ENCODE assay signal across 28 cellular contexts in genomic region chr15:47932829-47933696, GRCh38.
"Had no signal": no experiment of that assay in that cellular context is flagged by ENCODE, and none has a peak within 500 bp of the region (broad histone marks: within the 10 kb centered on the region; RNA-seq: fewer than 3 reads in every experiment).

No MANE protein-coding gene starts in this region.

- ATAC-seq: activated naive CD4-positive, alpha-beta T cell treated with anti-CD3 and anti-CD28 coated beads, Interleukin-2, amount 50 U/mL, for 72 hours; activated naive CD8-positive, alpha-beta T cell treated with anti-CD3 and anti-CD28 coated beads, Interleukin-2, amount 50 U/mL, for 24 hours; activated T-cell treated with anti-CD3 and anti-CD28 coated beads, Interleukin-2, amount 50 U/mL, for 4 hours; Panc1; Right ventricle myocardium inferior had no signal

- H3K4me3 Mint-ChIP-seq: activated CD4-positive, alpha-beta memory T cell treated with anti-CD3 and anti-CD28 coated beads for 36 hours; activated CD4-positive, alpha-beta T cell treated with anti-CD3 and anti-CD28 coated beads, Interleukin-2, amount 10 ng/mL, durations not matched to agents 7 days and 5 days; activated naive CD8-positive, alpha-beta T cell treated with anti-CD3 and anti-CD28 coated beads, Interleukin-2, amount 50 U/mL, for 24 hours; activated T-cell treated with anti-CD3 and anti-CD28 coated beads, Interleukin-2, amount 50 U/mL, for 4 hours had no signal

- H3K9ac ChIP-seq: SK-N-SH had no signal

- H3K9me3 Mint-ChIP-seq: activated CD4-positive, alpha-beta memory T cell treated with anti-CD3 and anti-CD28 coated beads for 36 hours; activated CD4-positive, alpha-beta T cell treated with anti-CD3 and anti-CD28 coated beads, Interleukin-2, amount 10 ng/mL, durations not matched to agents 7 days and 5 days; activated naive CD8-positive, alpha-beta T cell treated with anti-CD3 and anti-CD28 coated beads, Interleukin-2, amount 50 U/mL, for 24 hours; activated T-cell treated with anti-CD3 and anti-CD28 coated beads, Interleukin-2, amount 50 U/mL, for 4 hours had no signal

- H3K4me1 Mint-ChIP-seq: activated CD4-positive, alpha-beta T cell treated with anti-CD3 and anti-CD28 coated beads, Interleukin-2, amount 10 ng/mL, durations not matched to agents 7 days and 5 days; activated naive CD8-positive, alpha-beta T cell treated with anti-CD3 and anti-CD28 coated beads, Interleukin-2, amount 50 U/mL, for 24 hours had no signal

- DNase-seq: activated CD4-positive, alpha-beta memory T cell treated with anti-CD3 and anti-CD28 coated beads for 36 hours; activated CD4-positive, alpha-beta T cell treated with anti-CD3 and anti-CD28 coated beads, Interleukin-2, amount 10 ng/mL, durations not matched to agents 7 days and 5 days; activated CD4-positive, CD25-positive, alpha-beta regulatory T cell; activated CD8-positive, alpha-beta memory T cell treated with anti-CD3 and anti-CD28 coated beads for 24 hours; activated effector memory CD4-positive, alpha-beta T cell treated with anti-CD3 and anti-CD28 coated beads, Interleukin-2, amount 50 U/mL, for 16 hours; activated naive CD4-positive, alpha-beta T cell treated with Interleukin-2 at 50 U/mL for 16 hours; activated naive CD8-positive, alpha-beta T cell treated with anti-CD3 and anti-CD28 coated beads, Interleukin-2, amount 50 U/mL, for 24 hours; activated T-cell treated with anti-CD3 and anti-CD28 coated beads, Interleukin-2, amount 50 U/mL, for 4 hours; amygdala; brain microvascular endothelial cell; Kasumi-1; KBM-7; NCI-H1417; NCI-H1930; NCI-H2171; NCI-H226; NCI-H526; NCI-H774; NK-92 treated with Interleukin-12 subunit alpha and Interleukin-12 subunit beta, amount 100 ng/mL, for 24 hours; OCI-M1; RPMI8226; SK-N-SH; T-helper 1 cell had no signal

- H3K9me3 ChIP-seq: SK-N-SH had no signal

- FAIRE-seq: astrocyte had no signal

- H3K36me3 ChIP-seq: brain microvascular endothelial cell had no signal

- H3K27ac Mint-ChIP-seq: activated CD4-positive, alpha-beta memory T cell treated with anti-CD3 and anti-CD28 coated beads for 36 hours; activated CD4-positive, alpha-beta T cell treated with anti-CD3 and anti-CD28 coated beads, Interleukin-2, amount 10 ng/mL, durations not matched to agents 7 days and 5 days; activated naive CD4-positive, alpha-beta T cell treated with anti-CD3 and anti-CD28 coated beads, Interleukin-2, amount 50 U/mL, for 72 hours; activated naive CD8-positive, alpha-beta T cell treated with anti-CD3 and anti-CD28 coated beads, Interleukin-2, amount 50 U/mL, for 24 hours had no signal

- H3K27ac ChIP-seq: brain microvascular endothelial cell, VCaP had no signal

- H3K27me3 ChIP-seq: brain microvascular endothelial cell had no signal

- H3K4me2 ChIP-seq: SK-N-SH had no signal

- H3K36me3 Mint-ChIP-seq: activated CD4-positive, alpha-beta memory T cell treated with anti-CD3 and anti-CD28 coated beads for 36 hours; activated naive CD4-positive, alpha-beta T cell treated with anti-CD3 and anti-CD28 coated beads, Interleukin-2, amount 50 U/mL, for 72 hours had no signal

- H3K27me3 Mint-ChIP-seq: activated naive CD8-positive, alpha-beta T cell treated with anti-CD3 and anti-CD28 coated beads, Interleukin-2, amount 50 U/mL, for 24 hours had no signal
